28 cellular contexts compared by ENCODE assay signal in genomic region chr17:29043539-29044165, GRCh38. TPM values are rescaled to one million over a fixed set of nuclear protein-coding genes. Genes with fewer than 3 reads are reported as not detected.
DNase-seq lines count a peak whose midpoint lies in the region; ATAC-seq, FAIRE-seq and TF ChIP-seq lines count a peak whose summit lies in the region.
"Had no signal": no experiment of that assay in that cellular context is flagged by ENCODE, and none has a peak within 500 bp of the region (broad histone marks: within the 10 kb centered on the region; RNA-seq: fewer than 3 reads in every experiment).

No MANE protein-coding gene starts in this region.

- H3K4me1 Mint-ChIP-seq in activated T-cell treated with anti-CD3 and anti-CD28 coated beads, Interleukin-2, amount 50 U/mL, for 72 hours (ENCODE audit: low read depth) = peaks cover 14% of the 10 kb centered on the region
- peaks cover 13% of the 10 kb centered on the region for H3K4me1 Mint-ChIP-seq in activated T-cell treated with anti-CD3 and anti-CD28 coated beads, Interleukin-2, amount 50 U/mL, for 24 hours (ENCODE audit: low read depth)
- H3K4me1 Mint-ChIP-seq in type B pancreatic cell (ENCODE audit: unreplicated experiment) = peaks cover 40% of the 10 kb centered on the region

- intact Hi-C loops in HepG2 (cut with micrococcal nuclease; ENCODE audit: unreplicated experiment) = loop anchor here (2.0 to 5.0 kb wide), 2 partner anchors 34 to 79 kb away; no protein-coding TSS in a partner anchor
- intact Hi-C loops in stomach (cut with DNase I; ENCODE audit: low total_unique reads) = no loop called here

- no peaks in the 10 kb centered on the region for H3K36me3 Mint-ChIP-seq in activated T-cell treated with anti-CD3 and anti-CD28 coated beads, Interleukin-2, amount 50 U/mL, for 72 hours (ENCODE audit: insufficient read depth in 2 of 2)
- H3K36me3 Mint-ChIP-seq in activated T-cell treated with anti-CD3 and anti-CD28 coated beads, Interleukin-2, amount 50 U/mL, for 24 hours (ENCODE audit: low read depth) = no peaks in the 10 kb centered on the region
- H3K36me3 Mint-ChIP-seq in type B pancreatic cell = no peaks in the 10 kb centered on the region
- H3K36me3 Mint-ChIP-seq: activated naive CD8-positive, alpha-beta T cell; CD8-positive, alpha-beta T cell had no signal

- H3K27ac Mint-ChIP-seq in activated T-cell treated with anti-CD3 and anti-CD28 coated beads, Interleukin-2, amount 50 U/mL, for 72 hours = peak overlapping the region; percentile 21
- no peak overlapping the region for H3K27ac Mint-ChIP-seq in activated T-cell treated with anti-CD3 and anti-CD28 coated beads, Interleukin-2, amount 50 U/mL, for 24 hours
- no peak overlapping the region for H3K27ac Mint-ChIP-seq in type B pancreatic cell
- H3K27ac Mint-ChIP-seq: activated naive CD8-positive, alpha-beta T cell; CD8-positive, alpha-beta T cell; stimulated activated naive CD8-positive, alpha-beta T cell treated with anti-CD3 and anti-CD28 coated beads, Interleukin-15, Interleukin-2, amounts not matched to agents 100 ng/mL and 50 ng/mL, for 24 hours had no signal

- H3K4me1 ChIP-seq in HepG2 (ENCODE audit: insufficient read depth, low read length) (peaks cover 80% of the 10 kb centered on the region), stomach (peaks cover 0 to 15% (median 9%) of the 10 kb centered on the region in 4 donors)

- H3K36me3 ChIP-seq in SK-N-MC (ENCODE audit: insufficient read depth, low read length) (no peaks in the 10 kb centered on the region), HepG2 (replicated peaks in 1 of 2; ENCODE audit: control insufficient read depth in 1 of 2, insufficient read depth in 2 of 2, low read length in 2 of 2) (peaks cover 3 to 15% of the 10 kb centered on the region in 2 experiments; a peak in 4 of 5 replicates), stomach (no peaks in the 10 kb centered on the region)
- H3K36me3 ChIP-seq: gastroesophageal sphincter, upper lobe of right lung had no signal

- TF ChIP-seq CTCF in HepG2 (CRISPR knock-in tag; IDR thresholded peaks at IDR 0.05) (no peak), type B pancreatic cell (conservative IDR thresholded peaks at IDR 0.05) (no peak), stomach (IDR thresholded peaks at IDR 0.05) (no peak)

- TF ChIP-seq POLR2A in HepG2 (IDR thresholded peaks at IDR 0.05; ENCODE audit: insufficient read depth in 1 of 2, low read depth in 2 of 2, low read length in 2 of 2) (no peak), stomach (IDR thresholded peaks at IDR 0.05) (no peak)

- no peak for TF ChIP-seq RAD21 in HepG2 (CRISPR knock-in tag; IDR thresholded peaks at IDR 0.05)

- TF ChIP-seq EP300 in HepG2 (IDR thresholded peaks at IDR 0.05; ENCODE audit: low read depth in 2 of 2, low read length in 2 of 2) = no peak
- no peak for TF ChIP-seq EP300 in HepG2 (CRISPR knock-in tag; IDR thresholded peaks at IDR 0.05; ENCODE audit: borderline replicate concordance)
- TF ChIP-seq EP300 in stomach (IDR thresholded peaks at IDR 0.05) = no peak

- no peaks in the 10 kb centered on the region for H3K27me3 ChIP-seq in HepG2 (ENCODE audit: control insufficient read depth in 1 of 2, insufficient read depth in 2 of 2, low read length in 2 of 2)
- H3K27me3 ChIP-seq in stomach = no peaks in the 10 kb centered on the region
- H3K27me3 ChIP-seq: body of pancreas, gastroesophageal sphincter had no signal

- BruUV-seq in HepG2 (replicated peaks; lab: Mats Ljungman, UMichigan) = TSS peak; percentile 68

- no peak overlapping the region for H2AFZ ChIP-seq in HepG2 (ENCODE audit: low read length)

- no peak for FAIRE-seq in HepG2 (lab: Jason Lieb, UNC)

- ATAC-seq in activated T-cell treated with anti-CD3 and anti-CD28 coated beads, Interleukin-2, amount 50 U/mL, for 72 hours (replicated peaks in 1 of 2) = no peak
- peak; percentile 9; the same call in 2 of the 3 replicates for ATAC-seq in HepG2
- ATAC-seq in GM21528 (IDR thresholded peaks at IDR 0.05; ENCODE audit: low FRiP score, unreplicated experiment) = no peak
- ATAC-seq in HG02610 (IDR thresholded peaks at IDR 0.05; ENCODE audit: unreplicated experiment) = no peak
- ATAC-seq: CD8-positive, alpha-beta T cell; esophagus mucosa had no signal

- CTCF ChIA-PET in HepG2 (lab: Yijun Ruan, JAX; ENCODE audit: low intra/inter-chr PET ratio, low total read pairs) = no interaction called here

- WGBS in HepG2 (ENCODE audit: low lambda C conversion rate) = 9% methylated on average over 3 of the region's 3 CpGs
- 85 to 93% (median 93%) methylated on average over 3 of the region's 3 CpGs for WGBS in stomach, 5 donors

- H3K4me3 Mint-ChIP-seq in activated T-cell treated with anti-CD3 and anti-CD28 coated beads, Interleukin-2, amount 50 U/mL, for 72 hours = no peak overlapping the region
- no peak overlapping the region for H3K4me3 Mint-ChIP-seq in activated T-cell treated with anti-CD3 and anti-CD28 coated beads, Interleukin-2, amount 50 U/mL, for 24 hours
- H3K4me3 Mint-ChIP-seq in type B pancreatic cell = peak overlapping the region; percentile 24
- H3K4me3 Mint-ChIP-seq: activated naive CD8-positive, alpha-beta T cell; CD8-positive, alpha-beta T cell; stimulated activated naive CD8-positive, alpha-beta T cell treated with anti-CD3 and anti-CD28 coated beads, Interleukin-15, Interleukin-2, amounts not matched to agents 100 ng/mL and 50 ng/mL, for 24 hours had no signal

- H4K20me1 ChIP-seq in HepG2 (ENCODE audit: insufficient read depth, low read length) = peaks cover 4% of the 10 kb centered on the region; the same call in 1 of the 2 replicates

- POLR2A ChIA-PET in HepG2 (lab: Yijun Ruan, JAX) = interaction anchor here (0.6 to 2.5 kb wide), 9 partner anchors 16 to 251 kb away, joined by 3 to 12 read pairs (median 3); partner anchors contain the start of genes NUFIP2 and PHF12

- DNase-seq in activated T-cell treated with anti-CD3 and anti-CD28 coated beads, Interleukin-2, amount 50 U/mL, for 72 hours = no peak
- no peak for DNase-seq in activated T-cell treated with anti-CD3 and anti-CD28 coated beads, Interleukin-2, amount 50 U/mL, for 24 hours
- DNase-seq in SK-N-MC (ENCODE audit: low read depth, low spot score) = no peak
- no peak for DNase-seq in HepG2 (ENCODE audit: low spot score)
- DNase-seq in type B pancreatic cell (ENCODE audit: extremely low spot score, unreplicated experiment) = no peak
- no peak for DNase-seq in stomach
- DNase-seq: ACHN; activated CD4-positive, alpha-beta T cell treated with anti-CD3 and anti-CD28 coated beads, Interleukin-2, amount 50 U/mL, for 4 hours; activated T-cell treated with anti-CD3 and anti-CD28 coated beads, Interleukin-2, amount 50 U/mL, for 48 hours; CD8-positive, alpha-beta T cell; dermis blood vessel endothelial cell; H7; NCI-H2171 treated with DMSO at 0.1 percent for 48 hours; NK-92 treated with Interleukin-12 subunit alpha and Interleukin-12 subunit beta, amount 100 ng/mL, for 24 hours; Right ventricle myocardium superior; upper lobe of right lung had no signal

- in situ Hi-C loops in HepG2 (cut with HindIII; ENCODE audit: extremely low pct_ligation_motif_present, low pct_unique_long_range_greater_than_20kb) = no loop called here

- peak overlapping the region; percentile 93 for H3K4me2 ChIP-seq in HepG2 (ENCODE audit: low read depth, low read length)

- H3K79me2 ChIP-seq in HepG2 (ENCODE audit: insufficient read depth, low read length) = peaks cover 39% of the 10 kb centered on the region

- no peak overlapping the region for H3K9ac ChIP-seq in SK-N-MC (ENCODE audit: insufficient read length)
- peak overlapping the region; percentile 87 for H3K9ac ChIP-seq in HepG2 (ENCODE audit: insufficient read depth, low read depth, low read length)

- peak overlapping the region; percentile 83; the same call in 1 of the 2 replicates for H3K27ac ChIP-seq in SK-N-MC
- H3K27ac ChIP-seq in HepG2 (ENCODE audit: extremely low read length, insufficient read depth, low read length) = peak overlapping the region; percentile 94
- H3K27ac ChIP-seq in stomach = no peak overlapping the region

- no peaks in the 10 kb centered on the region for H3K9me3 Mint-ChIP-seq in activated T-cell treated with anti-CD3 and anti-CD28 coated beads, Interleukin-2, amount 50 U/mL, for 72 hours
- no peaks in the 10 kb centered on the region for H3K9me3 Mint-ChIP-seq in activated T-cell treated with anti-CD3 and anti-CD28 coated beads, Interleukin-2, amount 50 U/mL, for 24 hours
- no peaks in the 10 kb centered on the region for H3K9me3 Mint-ChIP-seq in type B pancreatic cell
- H3K9me3 Mint-ChIP-seq: CD8-positive, alpha-beta T cell; stimulated activated naive CD8-positive, alpha-beta T cell treated with anti-CD3 and anti-CD28 coated beads, Interleukin-15, Interleukin-2, amounts not matched to agents 100 ng/mL and 50 ng/mL, for 24 hours had no signal

- H3K9me3 ChIP-seq in SK-N-MC (ENCODE audit: low read depth, low read length) (no peaks in the 10 kb centered on the region), HepG2 (ENCODE audit: low read length) (no peaks in the 10 kb centered on the region), stomach (no peaks in the 10 kb centered on the region)
- H3K9me3 ChIP-seq: body of pancreas, gastroesophageal sphincter, upper lobe of right lung had no signal

- H3K4me3 ChIP-seq in SK-N-MC (no peak overlapping the region), HepG2 (replicated peaks in 1 of 3; ENCODE audit: insufficient read depth in 1 of 3, low read depth in 2 of 3, low read length in 3 of 3) (peak overlapping the region; percentile 63 to 78 (median 63)), stomach (no peak overlapping the region)
- H3K4me3 ChIP-seq: body of pancreas, gastroesophageal sphincter, upper lobe of right lung had no signal

- H3K27me3 Mint-ChIP-seq in activated T-cell treated with anti-CD3 and anti-CD28 coated beads, Interleukin-2, amount 50 U/mL, for 72 hours (ENCODE audit: low read depth) = peaks cover 15% of the 10 kb centered on the region
- peaks cover 10% of the 10 kb centered on the region for H3K27me3 Mint-ChIP-seq in activated T-cell treated with anti-CD3 and anti-CD28 coated beads, Interleukin-2, amount 50 U/mL, for 24 hours
- peaks cover 40% of the 10 kb centered on the region for H3K27me3 Mint-ChIP-seq in type B pancreatic cell
- H3K27me3 Mint-ChIP-seq: activated naive CD8-positive, alpha-beta T cell had no signal

RNA-seq across cellular contexts. Expression of gene PIPOX, which starts 0.7 kb away (rescaled TPM):
- total RNA-seq in activated T-cell treated with anti-CD3 and anti-CD28 coated beads, Interleukin-2, amount 50 U/mL, for 72 hours = 10 to 100 TPM in 1 of 2 donors, 1 to 10 TPM in 1; 9.4 to 13.7 TPM
- total RNA-seq in HepG2 (2016; rRNA removed; fragmentation: Illumina TruSeq; extraction: Trizol) (87.3 and 118 TPM in 2 replicates), type B pancreatic cell (ENCODE audit: low replicate concordance) (3.1 and 3.8 TPM in 2 replicates), stomach (10 to 100 TPM in 1 of 5 donors, 1 to 10 TPM in 3, not detected in 1; 1.8 to 13.8 (median 5.2) TPM)
- 26.7 and 31.6 TPM in 2 replicates for total RNA-seq in HepG2 (2016; cell fraction: cytosol; rRNA removed; fragmentation: Illumina TruSeq; extraction: Trizol; ENCODE audit: low read depth)
- 88.1 and 122 TPM in 2 replicates for total RNA-seq in HepG2 (2016; cell fraction: insoluble cytoplasmic fraction; rRNA removed; fragmentation: Illumina TruSeq; extraction: Trizol)
- total RNA-seq in HepG2 (2016; cell fraction: membrane; rRNA removed; fragmentation: Illumina TruSeq; extraction: Trizol) = 58.6 and 66.6 TPM in 2 replicates
- total RNA-seq in HepG2 (2016; cell fraction: nucleus; rRNA removed; fragmentation: Illumina TruSeq; extraction: Trizol) = 44.6 and 56.3 TPM in 2 replicates
- polyA plus RNA-seq in HepG2 (2011; rRNA removed) (154 and 170 TPM in 2 replicates), stomach (under 1 TPM; 0.31 to 0.70 (median 0.50) TPM)
- 162 and 171 TPM in 2 replicates for polyA plus RNA-seq in HepG2 (2011; cell fraction: cytosol; rRNA removed)
- polyA plus RNA-seq in HepG2 (2011; cell fraction: nucleus; rRNA removed) = 53.1 and 70.6 TPM in 2 replicates
- polyA plus RNA-seq in HepG2 (2012) = 126 and 138 TPM in 2 replicates
- polyA plus RNA-seq in HepG2 (2016; cell fraction: cytosol; fragmentation: Illumina TruSeq; extraction: Trizol; ENCODE audit: low read depth) = 27.0 and 31.1 TPM in 2 replicates
- polyA plus RNA-seq in HepG2 (2016; cell fraction: insoluble cytoplasmic fraction; fragmentation: Illumina TruSeq; extraction: Trizol; ENCODE audit: low read depth) = 141 and 149 TPM in 2 replicates
- 56.2 and 67.0 TPM in 2 replicates for polyA plus RNA-seq in HepG2 (2016; cell fraction: membrane; fragmentation: Illumina TruSeq; extraction: Trizol; ENCODE audit: low read depth)
- polyA plus RNA-seq in HepG2 (2016; cell fraction: nucleus; fragmentation: Illumina TruSeq; extraction: Trizol; ENCODE audit: insufficient read depth, low read depth) = 75.2 and 77.3 TPM in 2 replicates
- polyA minus RNA-seq in HepG2 (2011; rRNA and poly(A)+ RNA removed; ENCODE audit: low replicate concordance) = 19.4 and 304 TPM in 2 replicates
- polyA minus RNA-seq in HepG2 (2011; cell fraction: cytosol; rRNA and poly(A)+ RNA removed) = 55.4 and 68.2 TPM in 2 replicates
- 58.6 and 76.2 TPM in 2 replicates for polyA minus RNA-seq in HepG2 (2011; cell fraction: nucleus; rRNA and poly(A)+ RNA removed)

RNA-seq across cellular contexts. Expression of gene SEZ6, which starts 37.8 kb away (rescaled TPM):
- not detected for total RNA-seq in activated T-cell treated with anti-CD3 and anti-CD28 coated beads, Interleukin-2, amount 50 U/mL, for 72 hours
- total RNA-seq in HepG2 (2016; rRNA removed; fragmentation: Illumina TruSeq; extraction: Trizol) (not detected in 2 replicates), type B pancreatic cell (ENCODE audit: low replicate concordance) (6.9 and 11.5 TPM in 2 replicates), stomach (10 to 100 TPM in 1 of 5 donors, 1 to 10 TPM in 1, under 1 TPM in 2, not detected in 1; under 0.01 to 21.4 (median 1.4) TPM)
- total RNA-seq in HepG2 (2016; cell fraction: cytosol; rRNA removed; fragmentation: Illumina TruSeq; extraction: Trizol; ENCODE audit: low read depth) = not detected in 2 replicates
- not detected in 2 replicates for total RNA-seq in HepG2 (2016; cell fraction: insoluble cytoplasmic fraction; rRNA removed; fragmentation: Illumina TruSeq; extraction: Trizol)
- total RNA-seq in HepG2 (2016; cell fraction: membrane; rRNA removed; fragmentation: Illumina TruSeq; extraction: Trizol) = not detected in 2 replicates
- not detected in 2 replicates for total RNA-seq in HepG2 (2016; cell fraction: nucleus; rRNA removed; fragmentation: Illumina TruSeq; extraction: Trizol)
- polyA plus RNA-seq in HepG2 (2011; rRNA removed) (0.01 TPM in 1 of 2 replicates, not detected in the other), stomach (under 1 TPM in 2 of 3 donors, not detected in 1; 0.05 to 0.19 TPM)
- polyA plus RNA-seq in HepG2 (2011; cell fraction: cytosol; rRNA removed) = 0.03 TPM in 1 of 2 replicates, not detected in the other
- polyA plus RNA-seq in HepG2 (2011; cell fraction: nucleus; rRNA removed) = 0.26 and 0.52 TPM in 2 replicates
- 0.38 TPM in 1 of 2 replicates, not detected in the other for polyA plus RNA-seq in HepG2 (2012)
- polyA plus RNA-seq in HepG2 (2016; cell fraction: cytosol; fragmentation: Illumina TruSeq; extraction: Trizol; ENCODE audit: low read depth) = not detected in 2 replicates
- not detected in 2 replicates for polyA plus RNA-seq in HepG2 (2016; cell fraction: insoluble cytoplasmic fraction; fragmentation: Illumina TruSeq; extraction: Trizol; ENCODE audit: low read depth)
- polyA plus RNA-seq in HepG2 (2016; cell fraction: membrane; fragmentation: Illumina TruSeq; extraction: Trizol; ENCODE audit: low read depth) = not detected in 2 replicates
- polyA plus RNA-seq in HepG2 (2016; cell fraction: nucleus; fragmentation: Illumina TruSeq; extraction: Trizol; ENCODE audit: insufficient read depth, low read depth) = not detected in 2 replicates
- polyA minus RNA-seq in HepG2 (2011; rRNA and poly(A)+ RNA removed; ENCODE audit: low replicate concordance) = not detected in 2 replicates
- polyA minus RNA-seq in HepG2 (2011; cell fraction: cytosol; rRNA and poly(A)+ RNA removed) = not detected in 2 replicates
- not detected in 2 replicates for polyA minus RNA-seq in HepG2 (2011; cell fraction: nucleus; rRNA and poly(A)+ RNA removed)
- total RNA-seq: body of pancreas; Daoy; dermis blood vessel endothelial cell; esophagus mucosa; left lobe of liver; osteocyte; Right ventricle myocardium superior; sciatic nerve; T-helper 1 cell treated with Interleukin-12 subunit alpha and Interleukin-12 subunit beta and Interleukin-4 antibody, amounts not matched to agents 30 ng/mL and 1 ng/mL, for 36 hours; upper lobe of right lung had no signal

Comparison
In these comparisons a context has a peak if more than half of its experiments do, and no peak if none do; other contexts are left out.
1. H3K27ac ChIP-seq: peak in SK-N-MC (single experiment) and HepG2 (single experiment); none in stomach (0 of 5).
2. H3K4me3 ChIP-seq: peak in HepG2 (3 of 3); none in SK-N-MC (single experiment) and stomach (0 of 4).